In genomic region chr13:25468330-25469178, GRCh38 we compare ENCODE assay signal across 9 cellular contexts.
DNase-seq lines count a peak whose midpoint lies in the region; ATAC-seq and TF ChIP-seq lines count a peak whose summit lies in the region.
"Had no signal": no experiment of that assay in that cellular context is flagged by ENCODE, and none has a peak within 500 bp of the region (broad histone marks: within the 10 kb centered on the region; RNA-seq: fewer than 3 reads in every experiment).

No MANE protein-coding gene starts in this region.

- peak; percentile 32 for ATAC-seq in omental fat pad (ENCODE audit: low FRiP score)
- ATAC-seq in gastrocnemius medialis: no peak
- no peak for ATAC-seq in GM21786 (IDR thresholded peaks at IDR 0.05; ENCODE audit: unreplicated experiment)

- peak overlapping the region; percentile 36 to 53 (median 42) for H3K4me3 ChIP-seq in mammary epithelial cell (replicated peaks in 1 of 3; ENCODE audit: insufficient read depth in 1 of 3, low read depth in 2 of 3, low read length in 3 of 3)
- H3K4me3 ChIP-seq in gastrocnemius medialis: no peak overlapping the region
- no peak overlapping the region for H3K4me3 ChIP-seq in MM.1S (ENCODE audit: low read length)

- in situ Hi-C loops in GM13976 (cut with MboI; ENCODE audit: low sequenced_read_pairs, unreplicated experiment) (no loop called here), mammary epithelial cell (cut with MboI; ENCODE audit: low sequenced_read_pairs in 2 of 2) (no loop called here), gastrocnemius medialis (cut with MboI; ENCODE audit: low sequenced_read_pairs in 4 of 4) (no loop called here)

- intact Hi-C loops in mammary epithelial cell (cut with micrococcal nuclease) (no loop called here), gastrocnemius medialis (cut with DNase I; ENCODE audit: low total_unique reads) (no loop called here)

- no peak overlapping the region for H3K27ac ChIP-seq in mammary epithelial cell (ENCODE audit: insufficient read depth, low read depth, low read length)
- H3K27ac ChIP-seq in gastrocnemius medialis: no peak overlapping the region
- H3K27ac ChIP-seq in MM.1S (ENCODE audit: low read length): no peak overlapping the region

- H3K9ac ChIP-seq in mammary epithelial cell (ENCODE audit: insufficient read depth, low read length) (no peak overlapping the region), MM.1S (ENCODE audit: low read length) (no peak overlapping the region)

- H3K36me3 ChIP-seq in mammary epithelial cell (ENCODE audit: insufficient read depth, low read length) (no peaks in the 10 kb centered on the region), gastrocnemius medialis (no peaks in the 10 kb centered on the region), MM.1S (replicated peaks; ENCODE audit: insufficient read depth, low read length) (no peaks in the 10 kb centered on the region)

- TF ChIP-seq CTCF in GM13976 (IDR thresholded peaks at IDR 0.05; ENCODE audit: borderline replicate concordance, control extremely low read depth, extremely low read depth, insufficient read depth, missing control alignments) (no peak), mammary epithelial cell (conservative IDR thresholded peaks at IDR 0.05 in 1 of 2, IDR thresholded peaks at IDR 0.05 in 1 of 2; ENCODE audit: extremely low read depth in 1 of 2, insufficient read depth in 1 of 2, low read depth in 1 of 2, low read length in 2 of 2) (no peak), omental fat pad (IDR thresholded peaks at IDR 0.05) (no peak), gastrocnemius medialis (IDR thresholded peaks at IDR 0.05 in 4 of 5, conservative IDR thresholded peaks at IDR 0.05 in 1 of 5) (no peak), MM.1S (IDR thresholded peaks at IDR 0.05; ENCODE audit: low read length) (no peak)

- no peaks in the 10 kb centered on the region for H3K9me2 ChIP-seq in MM.1S (replicated peaks; ENCODE audit: insufficient read depth, low read length)

- 0% methylated on average over 4 of the region's 75 CpGs for WGBS in mammary epithelial cell (ENCODE audit: low coverage, missing lambda C conversion rate)

- dilution Hi-C loops in mammary epithelial cell (cut with HindIII; ENCODE audit: low sequenced_read_pairs): no loop called here

- H3K9me3 ChIP-seq in mammary epithelial cell (replicated peaks; ENCODE audit: insufficient read depth, low read length) (no peaks in the 10 kb centered on the region), gastrocnemius medialis (no peaks in the 10 kb centered on the region), MM.1S (replicated peaks; ENCODE audit: insufficient read depth, low read length) (no peaks in the 10 kb centered on the region)

- H3K4me1 ChIP-seq in mammary epithelial cell (ENCODE audit: insufficient read depth, low read length) (peaks cover 23% of the 10 kb centered on the region), gastrocnemius medialis (no peaks in the 10 kb centered on the region), MM.1S (ENCODE audit: low read length) (no peaks in the 10 kb centered on the region)

- peak; percentile 57 for DNase-seq in GM13976 (ENCODE audit: low spot score)
- peak; percentile 42 for DNase-seq in NCI-H2171 (lab: John Stamatoyannopoulos, UW)
- peak; percentile 36 for DNase-seq in mammary epithelial cell
- DNase-seq in omental fat pad (ENCODE audit: low spot score): no peak
- no peak for DNase-seq in gastrocnemius medialis
- DNase-seq in MM.1S: no peak
- DNase-seq in NCI-H446 treated with DMSO at 0.1 percent for 48 hours (lab: John Stamatoyannopoulos, UW): no peak
- DNase-seq: naive B cell had no signal

- H4K20me1 ChIP-seq in mammary epithelial cell (ENCODE audit: insufficient read depth, low read length) (no peaks in the 10 kb centered on the region), MM.1S (ENCODE audit: insufficient read depth, low read length) (no peaks in the 10 kb centered on the region)

- H3K79me2 ChIP-seq in mammary epithelial cell (ENCODE audit: insufficient read depth, low read length) (no peaks in the 10 kb centered on the region), MM.1S (ENCODE audit: low read length) (no peaks in the 10 kb centered on the region)

- H2AFZ ChIP-seq in mammary epithelial cell (ENCODE audit: low read depth, low read length) (peak overlapping the region; percentile 93), MM.1S (ENCODE audit: low read length) (no peak overlapping the region)

- no peak for TF ChIP-seq POLR2A in gastrocnemius medialis (IDR thresholded peaks at IDR 0.05)

- H3K4me2 ChIP-seq in mammary epithelial cell (ENCODE audit: insufficient read depth, low read depth, low read length) (peak overlapping the region; percentile 78), MM.1S (ENCODE audit: low read depth, low read length) (no peak overlapping the region)

- CTCF ChIA-PET in mammary epithelial cell (lab: Charles Lee; ENCODE audit: low non-redundant PET): no interaction called here

- H3F3A ChIP-seq in MM.1S (ENCODE audit: insufficient read depth, low read length): no peaks in the 10 kb centered on the region

- no TSS peak for BruUV-seq in mammary epithelial cell (replicated peaks; lab: Mats Ljungman, UMichigan)

- H3K27me3 ChIP-seq in mammary epithelial cell (ENCODE audit: insufficient read depth, low read length) (no peaks in the 10 kb centered on the region), gastrocnemius medialis (peaks cover 13 to 35% (median 13%) of the 10 kb centered on the region in 3 donors), MM.1S (replicated peaks; ENCODE audit: insufficient read depth, low read length) (no peaks in the 10 kb centered on the region)

Comparison
In these comparisons a context has a peak if more than half of its experiments do, and no peak if none do; other contexts are left out.
1. DNase-seq: peak in GM13976 (single experiment), NCI-H2171 (single experiment) and mammary epithelial cell (single experiment); none in omental fat pad (single experiment), gastrocnemius medialis (0 of 2), MM.1S (single experiment) and NCI-H446 treated with DMSO at 0.1 percent for 48 hours (single experiment).
2. H3K4me3 ChIP-seq: peak in mammary epithelial cell (3 of 3); none in gastrocnemius medialis (0 of 4) and MM.1S (single experiment).